ENCODE assay signal across 19 cellular contexts in genomic region chr13:73272831-73273230, GRCh38.
DNase-seq lines count a peak whose midpoint lies in the region; ATAC-seq, FAIRE-seq and TF ChIP-seq lines count a peak whose summit lies in the region.
"Had no signal": no experiment of that assay in that cellular context is flagged by ENCODE, and none has a peak within 500 bp of the region (broad histone marks: within the 10 kb centered on the region; RNA-seq: fewer than 3 reads in every experiment).

No MANE protein-coding gene starts in this region.

- H3K36me3 ChIP-seq in keratinocyte (ENCODE audit: control insufficient read depth in 2 of 2, extremely low read depth in 1 of 2, insufficient read depth in 2 of 2, low read length in 2 of 2) (no peaks in the 10 kb centered on the region), spleen (no peaks in the 10 kb centered on the region)

- H3K9me3 Mint-ChIP-seq in nephron, result peaks cover 6% of the 10 kb centered on the region

- ATAC-seq in GM19035 (IDR thresholded peaks at IDR 0.05; ENCODE audit: unreplicated experiment), result no peak
- ATAC-seq: CD8-positive, alpha-beta T cell; HCT116 had no signal

- FAIRE-seq in keratinocyte (lab: Jason Lieb, UNC), result peak; percentile 36
- FAIRE-seq: GM12892, GM19239, H54 had no signal

- H2AFZ ChIP-seq in keratinocyte (ENCODE audit: control insufficient read depth, low read length), result no peak overlapping the region
- H2AFZ ChIP-seq: GM23248 had no signal

- H3K4me3 Mint-ChIP-seq in nephron, result no peak overlapping the region
- H3K4me3 Mint-ChIP-seq: CD14-positive monocyte; CD8-positive, alpha-beta T cell had no signal

- H3K27ac Mint-ChIP-seq in nephron, result peak overlapping the region in 2 of 3 experiments; percentile 25 to 35
- H3K27ac Mint-ChIP-seq: CD14-positive monocyte; CD8-positive, alpha-beta T cell had no signal

- H3K36me3 Mint-ChIP-seq in nephron (ENCODE audit: low read depth), result no peaks in the 10 kb centered on the region
- H3K36me3 Mint-ChIP-seq: CD8-positive, alpha-beta T cell had no signal

- H3K27me3 Mint-ChIP-seq in nephron (ENCODE audit: low read depth), result peaks cover 4% of the 10 kb centered on the region

- intact Hi-C loops in spleen (cut with DNase I; ENCODE audit: low total_unique reads), result no loop called here

- DNase-seq in NCI-H187 treated with DMSO at 0.1 percent for 48 hours (lab: John Stamatoyannopoulos, UW) (peak; percentile 57), NCI-H187 (lab: John Stamatoyannopoulos, UW) (no peak), keratinocyte (ENCODE audit: low read depth, low spot score) (no peak), COLO668 (lab: John Stamatoyannopoulos, UW; ENCODE audit: unreplicated experiment) (no peak), UCSD-AML1 (lab: John Stamatoyannopoulos, UW; ENCODE audit: unreplicated experiment) (no peak), spleen (no peak)
- DNase-seq: Caco-2; CD8-positive, alpha-beta T cell; DND-41; GDM1; GM23248 had no signal

- H3K27ac ChIP-seq in keratinocyte (ENCODE audit: control insufficient read depth, insufficient read depth, low read length) (no peak overlapping the region), spleen (no peak overlapping the region)
- H3K27ac ChIP-seq: 22Rv1, GM23248 had no signal

- H3K4me1 Mint-ChIP-seq in nephron, result peaks cover 49% of the 10 kb centered on the region
- H3K4me1 Mint-ChIP-seq: CD14-positive monocyte had no signal

- dilution Hi-C loops in keratinocyte (cut with MboI; ENCODE audit: extremely low pct_ligation_motif_present, low sequenced_read_pairs), result no loop called here

- no peaks in the 10 kb centered on the region for H3K79me2 ChIP-seq in keratinocyte (ENCODE audit: control insufficient read depth, insufficient read depth, low read length)

- H3K27me3 ChIP-seq in keratinocyte (ENCODE audit: control insufficient read depth, extremely low read depth, insufficient read depth, low read length), result no peaks in the 10 kb centered on the region
- H3K27me3 ChIP-seq in spleen (replicated peaks in 1 of 7), result no peaks in the 10 kb centered on the region

- 81 to 91% (median 86%) methylated on average over 1 of the region's 1 CpG for WGBS in spleen, 5 donors

- TF ChIP-seq CTCF in keratinocyte (optimal IDR thresholded peaks at IDR 0.05 in 1 of 3, IDR thresholded peaks at IDR 0.05 in 1 of 3, conservative IDR thresholded peaks at IDR 0.05 in 1 of 3; ENCODE audit: extremely low read depth in 1 of 3, insufficient read depth in 2 of 3, low read length in 3 of 3) (no peak), nephron (IDR thresholded peaks at IDR 0.05; ENCODE audit: unreplicated experiment in 3 of 3) (no peak), spleen (IDR thresholded peaks at IDR 0.05 in 8 of 11, conservative IDR thresholded peaks at IDR 0.05 in 3 of 11) (no peak)

- peaks cover 15% of the 10 kb centered on the region for H3K4me1 ChIP-seq in keratinocyte (ENCODE audit: control insufficient read depth, extremely low read depth, insufficient read depth, low read length)
- no peaks in the 10 kb centered on the region for H3K4me1 ChIP-seq in spleen

- H3K4me3 ChIP-seq in keratinocyte (ENCODE audit: control insufficient read depth in 2 of 3, extremely low read depth in 1 of 3, insufficient read depth in 2 of 3, low read depth in 1 of 3, low read length in 3 of 3) (no peak overlapping the region), spleen (no peak overlapping the region)
- H3K4me3 ChIP-seq: GM23248 had no signal

- no peak overlapping the region for H3K9ac ChIP-seq in keratinocyte (ENCODE audit: control insufficient read depth, extremely low read depth, insufficient read depth, low read length)
- H3K9ac ChIP-seq: GM23248 had no signal

- no peaks in the 10 kb centered on the region for H3K9me3 ChIP-seq in keratinocyte (ENCODE audit: control insufficient read depth, low read depth, low read length)
- H3K9me3 ChIP-seq in spleen, result peaks cover 0 to 28% (median 13%) of the 10 kb centered on the region in 8 donors

- no peak overlapping the region for H3K4me2 ChIP-seq in keratinocyte (ENCODE audit: control insufficient read depth, extremely low read depth, insufficient read depth, low read depth, low read length)

- no peak for TF ChIP-seq POLR2A in spleen (IDR thresholded peaks at IDR 0.05)

- no peaks in the 10 kb centered on the region for H4K20me1 ChIP-seq in keratinocyte (ENCODE audit: control insufficient read depth, extremely low read depth, insufficient read depth, low read length)

- no peaks in the 10 kb centered on the region for H3K9me1 ChIP-seq in keratinocyte (ENCODE audit: control insufficient read depth, extremely low read depth, insufficient read depth, low read length)
